Comparison of ENCODE assay signal across 2 cellular contexts in the genomic region with DNA sequence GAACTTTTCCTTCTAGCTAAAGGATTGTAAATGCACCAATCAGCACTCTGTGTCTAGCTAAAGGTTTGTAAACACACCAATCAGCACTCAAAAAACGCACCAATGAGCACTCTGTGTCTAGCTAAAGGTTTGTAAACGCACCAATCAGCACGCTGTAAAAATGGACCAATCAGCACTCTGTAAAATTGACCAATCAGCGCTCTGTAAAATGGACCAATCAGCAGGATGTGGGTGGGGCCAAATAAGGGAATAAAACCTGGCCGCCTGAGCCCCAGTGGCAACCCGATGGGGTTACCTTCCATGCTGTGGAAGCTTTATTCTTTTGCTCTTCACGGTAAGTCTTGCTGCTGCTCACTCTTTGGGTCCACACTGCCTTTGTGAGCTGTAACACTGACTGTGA. TPM values are rescaled to one million over a fixed set of nuclear protein-coding genes. Genes with fewer than 3 reads are reported as not detected.
"Had no signal": no experiment of that assay in that cellular context is flagged by ENCODE, and none has a peak within 500 bp of the region (broad histone marks: within the 10 kb centered on the region; RNA-seq: fewer than 3 reads in every experiment).

No MANE protein-coding gene starts in this region.

RNA-seq across cellular contexts. Expression of gene OR8B8, which starts 13.9 kb away (rescaled TPM):
- total RNA-seq: G401, GM12878 had no signal
- polyA plus RNA-seq: GM12878 had no signal

RNA-seq across cellular contexts. Expression of gene OR8B4, which starts 34.7 kb away (rescaled TPM):
- total RNA-seq: G401, GM12878 had no signal
- polyA plus RNA-seq: GM12878 had no signal
